Comparison of ENCODE assay signal across 17 cellular contexts in the genomic region with DNA sequence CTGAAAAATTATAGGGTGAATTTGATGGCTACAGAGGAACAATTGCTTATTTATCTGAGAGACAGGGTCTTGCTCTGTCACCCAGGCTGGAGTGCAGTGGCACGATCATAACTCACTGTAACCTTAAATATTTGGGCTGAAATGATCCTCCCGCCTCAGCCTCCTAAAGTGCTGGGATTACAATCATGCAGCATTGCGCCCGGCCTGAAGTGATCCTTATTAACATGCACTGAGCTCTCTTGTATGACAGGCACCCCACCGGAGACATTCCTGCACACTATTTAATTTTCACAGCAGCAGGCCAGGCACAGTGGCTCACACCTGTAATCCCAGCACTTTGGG.
DNase-seq lines count a peak whose midpoint lies in the region; ATAC-seq, FAIRE-seq and TF ChIP-seq lines count a peak whose summit lies in the region.
"Had no signal": no experiment of that assay in that cellular context is flagged by ENCODE, and none has a peak within 500 bp of the region (broad histone marks: within the 10 kb centered on the region; RNA-seq: fewer than 3 reads in every experiment).

No MANE protein-coding gene starts in this region.

- intact Hi-C loops in IMR-90 (cut with micrococcal nuclease) (loop anchor here (5.0 kb wide), 1 partner anchor 91 kb away; a partner anchor contains a TSS), endothelial cell of umbilical vein (cut with micrococcal nuclease) (loop anchor here (5.0 to 10.0 kb wide), 2 partner anchors 91 to 742 kb away; a partner anchor contains a TSS), thyroid gland (cut with DNase I) (no loop called here)

- DNase-seq in IMR-90 (no peak), endothelial cell of umbilical vein (ENCODE audit: low read depth, low spot score) (no peak), thyroid gland (no peak), urothelium cell line (ENCODE audit: low spot score) (no peak), Ammon's horn (ENCODE audit: low spot score) (no peak)
- DNase-seq: caudate nucleus; effector CD4-positive, alpha-beta T cell; NCI-H146; NCI-H748 treated with DMSO at 0.1 percent for 48 hours; stimulated activated naive CD8-positive, alpha-beta T cell treated with anti-CD3 and anti-CD28 coated beads, Interleukin-15, Interleukin-2, amounts not matched to agents 100 U/mL and 50 U/mL, for 24 hours had no signal

- POLR2A ChIA-PET in IMR-90 (lab: Charles Lee; ENCODE audit: unreplicated experiment) (no interaction called here), endothelial cell of umbilical vein (lab: Charles Lee) (no interaction called here)

- peak overlapping the region; percentile 4; the same call in 1 of the 2 replicates for H3K18ac ChIP-seq in IMR-90 (ENCODE audit: low read depth, low read length)

- peak overlapping the region; percentile 26; the same call in 1 of the 3 replicates for H2BK15ac ChIP-seq in IMR-90 (ENCODE audit: low read depth, low read length)

- no peak overlapping the region for H3K4me3 ChIP-seq in IMR-90 (ENCODE audit: insufficient read depth, low read depth, low read length)
- H3K4me3 ChIP-seq in endothelial cell of umbilical vein (replicated peaks in 1 of 3; ENCODE audit: insufficient read depth in 1 of 3, low read depth in 1 of 3, low read length in 3 of 3), result no peak overlapping the region
- no peak overlapping the region for H3K4me3 ChIP-seq in muscle layer of colon (ENCODE audit: low read depth in 1 of 2, low read length in 2 of 2)
- no peak overlapping the region for H3K4me3 ChIP-seq in thyroid gland (replicated peaks in 1 of 3)
- H3K4me3 ChIP-seq: neural progenitor cell, vagina had no signal

- peak overlapping the region; percentile 44 to 70; a peak in 3 of 4 replicates for H4K8ac ChIP-seq in IMR-90 (ENCODE audit: low read depth in 2 of 2, low read length in 2 of 2)

- H2AFZ ChIP-seq in IMR-90 (replicated peaks; ENCODE audit: low read length, poor library complexity) (no peak overlapping the region), endothelial cell of umbilical vein (ENCODE audit: low read depth, low read length) (no peak overlapping the region)
- H2AFZ ChIP-seq: neural progenitor cell had no signal

- H2BK20ac ChIP-seq in IMR-90 (ENCODE audit: low read depth, low read length), result peak overlapping the region; percentile 50; the same call in 1 of the 2 replicates

- peak overlapping the region; percentile 92 for H2BK120ac ChIP-seq in IMR-90 (ENCODE audit: low read depth, low read length)

- 92% methylated on average over 4 of the region's 5 CpGs; no CpG with 5 or more reads in 1 of the 2 experiments for WGBS in IMR-90 (ENCODE audit: extremely low coverage in 2 of 2, insufficient read length in 1 of 2), 2 experiments
- WGBS in thyroid gland, 2 donors, result 91 to 96% methylated on average over 5 of the region's 5 CpGs

- H3K4me2 ChIP-seq in IMR-90 (ENCODE audit: low read depth, low read length), result no peak overlapping the region
- H3K4me2 ChIP-seq in endothelial cell of umbilical vein (ENCODE audit: insufficient read depth, low read length), result no peak overlapping the region
- H3K4me2 ChIP-seq: neural progenitor cell had no signal

- TF ChIP-seq POLR2A in IMR-90 (IDR thresholded peaks at IDR 0.05; ENCODE audit: low read depth, low read length), result no peak
- TF ChIP-seq POLR2A in endothelial cell of umbilical vein (IDR thresholded peaks at IDR 0.05; ENCODE audit: low read depth, low read length), result no peak
- no peak for TF ChIP-seq POLR2A in thyroid gland (IDR thresholded peaks at IDR 0.05)

- FAIRE-seq in endothelial cell of umbilical vein (lab: Jason Lieb, UNC), result no peak
- no peak for FAIRE-seq in urothelium cell line (lab: Jason Lieb, UNC)
- FAIRE-seq: GM12891, islet of Langerhans had no signal

- no TSS peak for BruUV-seq in IMR-90 (replicated peaks; lab: Mats Ljungman, UMichigan)
- BruUV-seq in endothelial cell of umbilical vein (replicated peaks; lab: Mats Ljungman, UMichigan), result no TSS peak

- no peak overlapping the region; the same call in 1 of the 2 replicates for H3K27ac ChIP-seq in IMR-90 (ENCODE audit: insufficient read depth, low read length)
- H3K27ac ChIP-seq in endothelial cell of umbilical vein (ENCODE audit: insufficient read depth, low read depth, low read length), result peak overlapping the region; percentile 90
- H3K27ac ChIP-seq in muscle layer of colon (ENCODE audit: low read depth, low read length), result peak overlapping the region; percentile 44
- H3K27ac ChIP-seq in thyroid gland, result peak overlapping the region in 2 of 3 donors; percentile 15 to 80
- H3K27ac ChIP-seq: neural progenitor cell, vagina had no signal

- H3K9me3 ChIP-seq in IMR-90 (ENCODE audit: control insufficient read depth, insufficient read depth, low read length), result no peaks in the 10 kb centered on the region
- no peaks in the 10 kb centered on the region for H3K9me3 ChIP-seq in endothelial cell of umbilical vein (replicated peaks; ENCODE audit: control insufficient read depth, insufficient read depth, low read length)
- H3K9me3 ChIP-seq in muscle layer of colon (ENCODE audit: low read length), result no peaks in the 10 kb centered on the region
- H3K9me3 ChIP-seq in thyroid gland, result no peaks in the 10 kb centered on the region
- H3K9me3 ChIP-seq: vagina had no signal

- H3K23ac ChIP-seq in IMR-90 (ENCODE audit: low read depth, low read length), result 0 out of 2 replicates have a peak overlapping the region, but pooled peaks have one; percentile 11

- H2BK5ac ChIP-seq in IMR-90 (ENCODE audit: low read depth, low read length, poor library complexity, severe bottlenecking), result peak overlapping the region; percentile 21

- dilution Hi-C loops in IMR-90 (cut with HindIII; ENCODE audit: low sequenced_read_pairs, unreplicated experiment), result no loop called here
- dilution Hi-C loops in endothelial cell of umbilical vein (cut with MboI; ENCODE audit: extremely low pct_ligation_motif_present, low sequenced_read_pairs), result no loop called here

- peak overlapping the region; percentile 79 for H2AK5ac ChIP-seq in IMR-90 (ENCODE audit: low read depth, low read length)

- ATAC-seq in IMR-90 (ENCODE audit: low read depth) (no peak), GM21360 (IDR thresholded peaks at IDR 0.05; ENCODE audit: unreplicated experiment) (no peak)
- ATAC-seq: SK-N-SH treated with all-trans-retinoic acid at 6 μM for 48 hours; stimulated activated naive CD8-positive, alpha-beta T cell treated with anti-CD3 and anti-CD28 coated beads, Interleukin-15, Interleukin-2, amounts not matched to agents 100 U/mL and 50 U/mL, for 24 hours had no signal

- no peaks in the 10 kb centered on the region; the same call in 1 of the 2 replicates for H3K27me3 ChIP-seq in IMR-90 (ENCODE audit: control insufficient read depth, insufficient read depth, low read length)
- H3K27me3 ChIP-seq in endothelial cell of umbilical vein (ENCODE audit: control insufficient read depth in 2 of 2, insufficient read depth in 2 of 2, low read length in 2 of 2), result no peaks in the 10 kb centered on the region
- H3K27me3 ChIP-seq in muscle layer of colon (ENCODE audit: control insufficient read depth in 1 of 2, insufficient read depth in 2 of 2, low read length in 2 of 2), result no peaks in the 10 kb centered on the region
- no peaks in the 10 kb centered on the region for H3K27me3 ChIP-seq in thyroid gland
- H3K27me3 ChIP-seq: neural progenitor cell, vagina had no signal

- TF ChIP-seq CTCF in IMR-90 (conservative IDR thresholded peaks at IDR 0.05; ENCODE audit: low read depth, low read length), result no peak
- TF ChIP-seq CTCF in endothelial cell of umbilical vein (IDR thresholded peaks at IDR 0.05; ENCODE audit: extremely low read depth in 1 of 2, insufficient read depth in 1 of 2, low read depth in 1 of 2, low read length in 2 of 2), result no peak
- TF ChIP-seq CTCF in thyroid gland (IDR thresholded peaks at IDR 0.05), result no peak

- no peak overlapping the region for H3K9ac ChIP-seq in IMR-90 (ENCODE audit: low read depth, low read length)
- H3K9ac ChIP-seq in endothelial cell of umbilical vein (replicated peaks; ENCODE audit: extremely low read depth, insufficient read depth, low read length), result no peak overlapping the region
- H3K9ac ChIP-seq in muscle layer of colon (ENCODE audit: low read length), result no peak overlapping the region
- H3K9ac ChIP-seq: neural progenitor cell had no signal

- CTCF ChIA-PET in IMR-90 (lab: Yijun Ruan, JAX), result no interaction called here
- CTCF ChIA-PET in endothelial cell of umbilical vein (lab: Charles Lee), result interaction anchor here (1.1 to 1.3 kb wide), 2 partner anchors 37 to 170 kb away, joined by 3 read pairs; no protein-coding TSS in a partner anchor

- H3K36me3 ChIP-seq in IMR-90 (ENCODE audit: control insufficient read depth, insufficient read depth, low read length) (no peaks in the 10 kb centered on the region), endothelial cell of umbilical vein (ENCODE audit: control insufficient read depth in 2 of 2, extremely low read depth in 1 of 2, insufficient read depth in 2 of 2, low read length in 2 of 2) (no peaks in the 10 kb centered on the region), muscle layer of colon (ENCODE audit: insufficient read depth, low read length) (no peaks in the 10 kb centered on the region), thyroid gland (no peaks in the 10 kb centered on the region)
- H3K36me3 ChIP-seq: neural progenitor cell, vagina had no signal

- H2AK9ac ChIP-seq in IMR-90 (replicated peaks; ENCODE audit: low read depth, low read length, poor library complexity), result no peak overlapping the region

- peak overlapping the region; percentile 59 for H3K14ac ChIP-seq in IMR-90 (replicated peaks; ENCODE audit: low read depth, low read length)

- H3K4me1 ChIP-seq in IMR-90 (ENCODE audit: control insufficient read depth, insufficient read depth, low read length) (peaks cover 10% of the 10 kb centered on the region), endothelial cell of umbilical vein (ENCODE audit: control insufficient read depth, extremely low read depth, insufficient read depth, low read length) (peaks cover 20% of the 10 kb centered on the region), muscle layer of colon (ENCODE audit: insufficient read depth, low read length) (no peaks in the 10 kb centered on the region), thyroid gland (peaks cover 19 to 47% of the 10 kb centered on the region in 2 donors)
- H3K4me1 ChIP-seq: neural progenitor cell, vagina had no signal

- no peak overlapping the region for H4K5ac ChIP-seq in IMR-90 (ENCODE audit: low read depth, low read length)

- H4K20me1 ChIP-seq in IMR-90 (ENCODE audit: insufficient read depth, low read length) (no peaks in the 10 kb centered on the region), endothelial cell of umbilical vein (replicated peaks; ENCODE audit: control insufficient read depth, extremely low read depth, insufficient read depth, low read length) (no peaks in the 10 kb centered on the region)

- in situ Hi-C loops in IMR-90 (cut with MboI; ENCODE audit: low sequenced_read_pairs), result no loop called here

- peaks cover 16% of the 10 kb centered on the region for H3K9me1 ChIP-seq in IMR-90 (ENCODE audit: insufficient read depth, low read length)
- no peaks in the 10 kb centered on the region for H3K9me1 ChIP-seq in endothelial cell of umbilical vein (replicated peaks; ENCODE audit: control insufficient read depth, extremely low read depth, insufficient read depth, low read length)

- H4K91ac ChIP-seq in IMR-90 (ENCODE audit: insufficient read depth, low read depth, low read length), result peak overlapping the region; percentile 13

- peak overlapping the region; percentile 77 for H3K4ac ChIP-seq in IMR-90 (ENCODE audit: low read depth, low read length)

- no peak for TF ChIP-seq RAD21 in IMR-90 (IDR thresholded peaks at IDR 0.05; ENCODE audit: low read length)

- H3K79me2 ChIP-seq in endothelial cell of umbilical vein (ENCODE audit: control insufficient read depth, insufficient read depth, low read length), result no peaks in the 10 kb centered on the region

- H3K79me1 ChIP-seq in IMR-90 (ENCODE audit: low read depth in 1 of 2, low read length in 2 of 2), result no peaks in the 10 kb centered on the region

- no peak overlapping the region for H3K56ac ChIP-seq in IMR-90 (ENCODE audit: extremely low read depth, insufficient read depth, low read length)
